In the genomic region with DNA sequence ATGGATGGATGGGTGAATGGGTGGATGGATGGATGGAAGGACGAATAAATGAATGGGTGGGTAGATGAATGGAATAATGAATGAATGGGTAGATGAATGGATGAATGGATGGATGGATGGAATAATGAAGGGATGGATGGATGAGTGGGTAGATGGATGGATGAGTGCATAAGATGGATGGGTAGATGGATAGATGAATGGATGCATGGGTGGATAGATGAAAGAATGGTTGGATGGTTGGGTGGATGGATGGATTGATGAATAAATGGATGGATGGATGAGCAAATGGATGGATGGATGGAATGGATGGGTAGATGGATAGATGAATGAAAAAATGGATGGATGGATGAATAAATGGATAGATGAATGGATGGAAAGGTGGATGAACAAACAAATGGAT, we compare ENCODE assay signal across 9 cellular contexts.
"Had no signal": no experiment of that assay in that cellular context is flagged by ENCODE, and none has a peak within 500 bp of the region (broad histone marks: within the 10 kb centered on the region; RNA-seq: fewer than 3 reads in every experiment).

No MANE protein-coding gene starts in this region.

- ATAC-seq: GM23338, HCT116 had no signal

- H3K4me1 ChIP-seq: HAP-1 had no signal

- H3K27ac ChIP-seq: HL-60 had no signal

- H3K9me3 ChIP-seq: HAP-1 had no signal

- FAIRE-seq: HTR-8/SVneo had no signal

- H3K4me3 ChIP-seq: GM23338, HAP-1 had no signal

- DNase-seq: H7, HFFc6, Kasumi-1, KG1 had no signal

- H3K4me2 ChIP-seq: GM23338 had no signal

- H2AFZ ChIP-seq: GM23338 had no signal
